In genomic region chr9:130992059-130993032, GRCh38 we compare ENCODE assay signal across 22 cellular contexts. TPM values are rescaled to one million over a fixed set of nuclear protein-coding genes. Genes with fewer than 3 reads are reported as not detected.
DNase-seq lines count a peak whose midpoint lies in the region; ATAC-seq, FAIRE-seq and TF ChIP-seq lines count a peak whose summit lies in the region.
"Had no signal": no experiment of that assay in that cellular context is flagged by ENCODE, and none has a peak within 500 bp of the region (broad histone marks: within the 10 kb centered on the region; RNA-seq: fewer than 3 reads in every experiment).

No MANE protein-coding gene starts in this region.

- H3K4me3 ChIP-seq in HepG2 (replicated peaks in 1 of 3; ENCODE audit: insufficient read depth in 1 of 3, low read depth in 2 of 3, low read length in 3 of 3), result no peak overlapping the region
- no peak overlapping the region for H3K4me3 ChIP-seq in right lobe of liver
- no peak overlapping the region for H3K4me3 ChIP-seq in GM12878
- no peak overlapping the region for H3K4me3 ChIP-seq in mesenchymal stem cell (ENCODE audit: insufficient read depth in 1 of 2, low read depth in 1 of 2, low read length in 2 of 2)
- H3K4me3 ChIP-seq: SJSA1 had no signal

- no peak for ATAC-seq in HepG2
- no peak for ATAC-seq in right lobe of liver
- ATAC-seq in GM12878, result peak; percentile 19; the same call in 2 of the 3 replicates
- no peak for ATAC-seq in activated T-helper 17 cell treated with anti-CD3 and anti-CD28 coated beads, Interleukin-2, amount 50 U/mL, for 72 hours (replicated peaks)
- ATAC-seq: Panc1 had no signal

- TF ChIP-seq CTCF in HepG2 (CRISPR knock-in tag; IDR thresholded peaks at IDR 0.05), result no peak
- no peak for TF ChIP-seq CTCF in right lobe of liver (IDR thresholded peaks at IDR 0.05)
- no peak for TF ChIP-seq CTCF in GM12878 (IDR thresholded peaks at IDR 0.05 in 2 of 3, conservative IDR thresholded peaks at IDR 0.05 in 1 of 3; ENCODE audit: control insufficient read depth in 2 of 3, extremely low read depth in 1 of 3, insufficient read depth in 1 of 3, low read depth in 3 of 3, low read length in 3 of 3)

- H2AFZ ChIP-seq in HepG2 (ENCODE audit: low read length), result no peak overlapping the region
- H2AFZ ChIP-seq in GM12878 (ENCODE audit: control insufficient read depth, low read depth, low read length), result no peak overlapping the region
- H2AFZ ChIP-seq in mesenchymal stem cell (ENCODE audit: low read depth, low read length), result no peak overlapping the region

- H3K27ac ChIP-seq in HepG2 (ENCODE audit: extremely low read length, insufficient read depth, low read length) (no peak overlapping the region), right lobe of liver (no peak overlapping the region), GM12878 (ENCODE audit: control insufficient read depth, insufficient read depth) (no peak overlapping the region), mesenchymal stem cell (ENCODE audit: low read length, poor library complexity, severe bottlenecking) (no peak overlapping the region)
- H3K27ac ChIP-seq: SJSA1 had no signal

- TF ChIP-seq RAD21 in HepG2 (CRISPR knock-in tag; IDR thresholded peaks at IDR 0.05) (no peak), GM12878 (IDR thresholded peaks at IDR 0.05; ENCODE audit: insufficient read depth, low read depth, low read length) (no peak)

- 30% methylated on average over 18 of the region's 30 CpGs for WGBS in HepG2 (ENCODE audit: low lambda C conversion rate)
- 76% methylated on average over 16 of the region's 30 CpGs for WGBS in right lobe of liver (ENCODE audit: insufficient coverage, low coverage, low lambda C conversion rate, missing lambda C conversion rate)
- WGBS in GM12878 (ENCODE audit: insufficient coverage, insufficient replicate concordance, low lambda C conversion rate, missing lambda C conversion rate), result 38% methylated on average over 30 of the region's 30 CpGs
- 86% methylated on average over 30 of the region's 30 CpGs for WGBS in mesenchymal stem cell

- H3K4me1 ChIP-seq in HepG2 (ENCODE audit: insufficient read depth, low read length) (peaks cover 15% of the 10 kb centered on the region), right lobe of liver (no peaks in the 10 kb centered on the region), GM12878 (ENCODE audit: control insufficient read depth, insufficient read depth, low read length) (no peaks in the 10 kb centered on the region), mesenchymal stem cell (ENCODE audit: control insufficient read depth, insufficient read depth, low read depth, low read length) (peaks cover 12% of the 10 kb centered on the region)
- H3K4me1 ChIP-seq: SJSA1 had no signal

- no peaks in the 10 kb centered on the region for H3K9me3 ChIP-seq in HepG2 (ENCODE audit: low read length)
- H3K9me3 ChIP-seq in right lobe of liver, result no peaks in the 10 kb centered on the region
- no peaks in the 10 kb centered on the region for H3K9me3 ChIP-seq in GM12878 (replicated peaks; ENCODE audit: control insufficient read depth, insufficient read depth, low read length)
- H3K9me3 ChIP-seq in mesenchymal stem cell (ENCODE audit: control insufficient read depth, low read length), result no peaks in the 10 kb centered on the region
- H3K9me3 ChIP-seq: BE2C, SJSA1 had no signal

- H3K79me1 ChIP-seq in mesenchymal stem cell (replicated peaks; ENCODE audit: low read length, poor library complexity, severe bottlenecking), result no peaks in the 10 kb centered on the region

- DNase-seq in HepG2 (ENCODE audit: low spot score), result no peak
- DNase-seq in right lobe of liver, result no peak
- DNase-seq in GM12878 (ENCODE audit: low read depth, low spot score), result no peak
- no peak for DNase-seq in mesenchymal stem cell
- DNase-seq in Ammon's horn (ENCODE audit: low spot score), result no peak
- no peak for DNase-seq in germinal center (ENCODE audit: low spot score)
- DNase-seq in cortex of kidney (lab: John Stamatoyannopoulos, UW), result no peak
- DNase-seq: BE2C; Calu3; CD4-positive, alpha-beta T cell; DMS53; EL; HCEC 1CT; NCI-H1092 treated with DMSO at 0.1 percent for 48 hours; NCI-H187; NCI-H2227 treated with DMSO at 0.1 percent for 48 hours; NCI-H524 had no signal

- POLR2A ChIA-PET in HepG2 (lab: Yijun Ruan, JAX) (no interaction called here), GM12878 (lab: Charles Lee) (no interaction called here)

- intact Hi-C loops in HepG2 (cut with micrococcal nuclease; ENCODE audit: unreplicated experiment), result no loop called here
- intact Hi-C loops in right lobe of liver (cut with DNase I), result no loop called here
- intact Hi-C loops in GM12878 (cut with micrococcal nuclease; ENCODE audit: unreplicated experiment), result no loop called here

- no peak overlapping the region for H3K23ac ChIP-seq in mesenchymal stem cell (ENCODE audit: low read length in 2 of 2)

- in situ Hi-C loops in HepG2 (cut with HindIII; ENCODE audit: extremely low pct_ligation_motif_present, low pct_unique_long_range_greater_than_20kb) (loop anchor here (10.0 kb wide), 2 partner anchors 98 to 278 kb away; partner anchors contain the start of gene QRFP), GM12878 (cut with MboI) (no loop called here)

- no peak for TF ChIP-seq POLR2A in HepG2 (IDR thresholded peaks at IDR 0.05; ENCODE audit: insufficient read depth in 1 of 2, low read depth in 2 of 2, low read length in 2 of 2)
- TF ChIP-seq POLR2A in right lobe of liver (IDR thresholded peaks at IDR 0.05), result no peak
- no peak for TF ChIP-seq POLR2A in GM12878 (IDR thresholded peaks at IDR 0.05; ENCODE audit: low read depth, low read length)

- no peaks in the 10 kb centered on the region for H3K36me3 ChIP-seq in HepG2 (replicated peaks in 1 of 2; ENCODE audit: control insufficient read depth in 1 of 2, insufficient read depth in 2 of 2, low read length in 2 of 2)
- no peaks in the 10 kb centered on the region for H3K36me3 ChIP-seq in right lobe of liver
- H3K36me3 ChIP-seq in GM12878 (ENCODE audit: control insufficient read depth in 2 of 2, insufficient read depth in 2 of 2, low read length in 1 of 2), result no peaks in the 10 kb centered on the region
- no peaks in the 10 kb centered on the region for H3K36me3 ChIP-seq in mesenchymal stem cell (ENCODE audit: control insufficient read depth in 1 of 2, insufficient read depth in 2 of 2, low read depth in 1 of 2, low read length in 2 of 2)
- H3K36me3 ChIP-seq: BE2C, SJSA1 had no signal

- CTCF ChIA-PET in HepG2 (lab: Yijun Ruan, JAX; ENCODE audit: low intra/inter-chr PET ratio, low total read pairs), result no interaction called here
- CTCF ChIA-PET in GM12878 (lab: Yijun Ruan, JAX), result interaction anchor here (0.8 kb wide), 1 partner anchor 123 kb away, joined by 3 read pairs; no protein-coding TSS in a partner anchor

- H3K27ac Mint-ChIP-seq in activated T-helper 17 cell treated with anti-CD3 and anti-CD28 coated beads, Interleukin-2, amount 50 U/mL, for 72 hours, result no peak overlapping the region
- H3K27ac Mint-ChIP-seq: CD4-positive, alpha-beta T cell had no signal

- H3K27me3 ChIP-seq in HepG2 (ENCODE audit: control insufficient read depth in 1 of 2, insufficient read depth in 2 of 2, low read length in 2 of 2) (peaks cover 15 to 99% of the 10 kb centered on the region in 2 experiments; a peak in 4 of 5 replicates), right lobe of liver (no peaks in the 10 kb centered on the region), GM12878 (replicated peaks in 1 of 2; ENCODE audit: control insufficient read depth in 2 of 2, insufficient read depth in 2 of 2, low read length in 1 of 2) (no peaks in the 10 kb centered on the region), mesenchymal stem cell (ENCODE audit: control insufficient read depth in 1 of 2, insufficient read depth in 1 of 2, low read length in 2 of 2) (peaks cover 10 to 54% of the 10 kb centered on the region in 2 experiments)
- H3K27me3 ChIP-seq: BE2C had no signal

- no peak overlapping the region for H2AK5ac ChIP-seq in mesenchymal stem cell (ENCODE audit: low read length, severe bottlenecking)

- peaks cover 6% of the 10 kb centered on the region for H3K27me3 Mint-ChIP-seq in activated T-helper 17 cell treated with anti-CD3 and anti-CD28 coated beads, Interleukin-2, amount 50 U/mL, for 72 hours
- H3K27me3 Mint-ChIP-seq: CD4-positive, alpha-beta T cell had no signal

- no peak overlapping the region for H2BK5ac ChIP-seq in mesenchymal stem cell (ENCODE audit: low read depth, low read length, poor library complexity, severe bottlenecking)

- H3K4me3 Mint-ChIP-seq in activated T-helper 17 cell treated with anti-CD3 and anti-CD28 coated beads, Interleukin-2, amount 50 U/mL, for 72 hours, result no peak overlapping the region
- H3K4me3 Mint-ChIP-seq: CD4-positive, alpha-beta T cell had no signal

- H3K9me3 Mint-ChIP-seq in activated T-helper 17 cell treated with anti-CD3 and anti-CD28 coated beads, Interleukin-2, amount 50 U/mL, for 72 hours, result no peaks in the 10 kb centered on the region
- H3K9me3 Mint-ChIP-seq: CD4-positive, alpha-beta T cell had no signal

- H3K9ac ChIP-seq in HepG2 (ENCODE audit: insufficient read depth, low read depth, low read length) (no peak overlapping the region), GM12878 (ENCODE audit: control insufficient read depth, insufficient read depth, low read length) (no peak overlapping the region), mesenchymal stem cell (ENCODE audit: low read length) (no peak overlapping the region)

- BruUV-seq in HepG2 (replicated peaks; lab: Mats Ljungman, UMichigan) (no TSS peak), GM12878 (replicated peaks; lab: Mats Ljungman, UMichigan) (no TSS peak)

- H4K8ac ChIP-seq in mesenchymal stem cell (ENCODE audit: low read length), result no peak overlapping the region

- H3K4me2 ChIP-seq in HepG2 (ENCODE audit: low read depth, low read length), result no peak overlapping the region
- no peak overlapping the region for H3K4me2 ChIP-seq in GM12878 (ENCODE audit: control insufficient read depth, insufficient read depth)
- H3K4me2 ChIP-seq in mesenchymal stem cell (ENCODE audit: low read length, poor library complexity, severe bottlenecking), result no peak overlapping the region

- RAD21 ChIA-PET in GM12878 (lab: Charles Lee; ENCODE audit: unreplicated experiment), result no interaction called here

- H2BK120ac ChIP-seq in mesenchymal stem cell (ENCODE audit: low read depth, low read length), result no peak overlapping the region

- peak overlapping the region; percentile 19 for H2BK15ac ChIP-seq in mesenchymal stem cell (ENCODE audit: low read depth, poor library complexity, severe bottlenecking)

- no peaks in the 10 kb centered on the region for H3K4me1 Mint-ChIP-seq in activated T-helper 17 cell treated with anti-CD3 and anti-CD28 coated beads, Interleukin-2, amount 50 U/mL, for 72 hours

- H3K4ac ChIP-seq in mesenchymal stem cell (ENCODE audit: low read depth in 1 of 2, low read length in 2 of 2), result no peak overlapping the region

- H4K20me1 ChIP-seq in HepG2 (ENCODE audit: insufficient read depth, low read length) (no peaks in the 10 kb centered on the region), GM12878 (ENCODE audit: control insufficient read depth, insufficient read depth) (no peaks in the 10 kb centered on the region)

- SMC1A ChIA-PET in GM12878 (lab: Charles Lee; ENCODE audit: uncharacterized antibody, unreplicated experiment), result interaction anchor here (1.2 kb wide), 1 partner anchor 66 kb away, joined by 3 read pairs; no protein-coding TSS in a partner anchor

- no peak overlapping the region for H2BK12ac ChIP-seq in mesenchymal stem cell (ENCODE audit: low read length in 2 of 2)

- H4K91ac ChIP-seq in mesenchymal stem cell (ENCODE audit: low read length), result peak overlapping the region; percentile 18

- H3K79me2 ChIP-seq in HepG2 (ENCODE audit: insufficient read depth, low read length) (no peaks in the 10 kb centered on the region), GM12878 (ENCODE audit: control insufficient read depth, insufficient read depth, low read length) (no peaks in the 10 kb centered on the region)

- no peaks in the 10 kb centered on the region for H3K36me3 Mint-ChIP-seq in activated T-helper 17 cell treated with anti-CD3 and anti-CD28 coated beads, Interleukin-2, amount 50 U/mL, for 72 hours (ENCODE audit: low read depth)

- TF ChIP-seq EP300 in HepG2 (IDR thresholded peaks at IDR 0.05; ENCODE audit: low read depth in 2 of 2, low read length in 2 of 2) (no peak), HepG2 (CRISPR knock-in tag; IDR thresholded peaks at IDR 0.05; ENCODE audit: borderline replicate concordance) (no peak), GM12878 (IDR thresholded peaks at IDR 0.05; ENCODE audit: borderline replicate concordance in 1 of 2, control insufficient read depth in 1 of 2, low read depth in 2 of 2, low read length in 2 of 2) (no peak)

- peak overlapping the region in 1 of 2 experiments; percentile 36 for H3K14ac ChIP-seq in mesenchymal stem cell (ENCODE audit: low read length in 2 of 2)

- FAIRE-seq in HepG2 (lab: Jason Lieb, UNC) (no peak), GM12878 (lab: Jason Lieb, UNC) (no peak)
- FAIRE-seq: GM12892, GM18507 had no signal

- no peak overlapping the region for H3K18ac ChIP-seq in mesenchymal stem cell (ENCODE audit: low read depth in 1 of 2, low read length in 2 of 2)

RNA-seq across cellular contexts. Expression of gene LAMC3, which starts 16.6 kb away (rescaled TPM):
- 0.07 TPM in 1 of 2 replicates, not detected in the other for total RNA-seq in HepG2 (2016; rRNA removed; fragmentation: Illumina TruSeq; extraction: Trizol)
- not detected in 2 replicates for total RNA-seq in HepG2 (2016; cell fraction: cytosol; rRNA removed; fragmentation: Illumina TruSeq; extraction: Trizol; ENCODE audit: low read depth)
- total RNA-seq in HepG2 (2016; cell fraction: insoluble cytoplasmic fraction; rRNA removed; fragmentation: Illumina TruSeq; extraction: Trizol), result 0.06 TPM in 1 of 2 replicates, not detected in the other
- total RNA-seq in HepG2 (2016; cell fraction: membrane; rRNA removed; fragmentation: Illumina TruSeq; extraction: Trizol), result 0.03 TPM in 1 of 2 replicates, not detected in the other
- total RNA-seq in HepG2 (2016; cell fraction: nucleus; rRNA removed; fragmentation: Illumina TruSeq; extraction: Trizol), result 0.12 TPM in 1 of 2 replicates, not detected in the other
- 0.57 TPM in 2 replicates for polyA plus RNA-seq in HepG2 (2011; rRNA removed)
- polyA plus RNA-seq in HepG2 (2011; cell fraction: cytosol; rRNA removed), result 0.14 and 0.39 TPM in 2 replicates
- 0.64 and 1.6 TPM in 2 replicates for polyA plus RNA-seq in HepG2 (2011; cell fraction: nucleus; rRNA removed)
- 0.33 and 0.35 TPM in 2 replicates for polyA plus RNA-seq in HepG2 (2012)
- polyA plus RNA-seq in HepG2 (2016; cell fraction: cytosol; fragmentation: Illumina TruSeq; extraction: Trizol; ENCODE audit: low read depth), result not detected in 2 replicates
- polyA plus RNA-seq in HepG2 (2016; cell fraction: insoluble cytoplasmic fraction; fragmentation: Illumina TruSeq; extraction: Trizol; ENCODE audit: low read depth), result 0.04 TPM in 1 of 2 replicates, not detected in the other
- 0.06 TPM in 1 of 2 replicates, not detected in the other for polyA plus RNA-seq in HepG2 (2016; cell fraction: membrane; fragmentation: Illumina TruSeq; extraction: Trizol; ENCODE audit: low read depth)
- polyA plus RNA-seq in HepG2 (2016; cell fraction: nucleus; fragmentation: Illumina TruSeq; extraction: Trizol; ENCODE audit: insufficient read depth, low read depth), result 0.48 TPM in 1 of 2 replicates, not detected in the other
- polyA minus RNA-seq in HepG2 (2011; rRNA and poly(A)+ RNA removed; ENCODE audit: low replicate concordance), result 0.24 and 0.58 TPM in 2 replicates
- polyA minus RNA-seq in HepG2 (2011; cell fraction: cytosol; rRNA and poly(A)+ RNA removed), result 0.18 and 0.89 TPM in 2 replicates
- 0.62 TPM in 1 of 2 replicates, not detected in the other for polyA minus RNA-seq in HepG2 (2011; cell fraction: nucleus; rRNA and poly(A)+ RNA removed)
- 10 to 100 TPM in 1 of 6 experiments, 1 to 10 TPM in 5; 2.7 to 14.3 (median 3.7) TPM for total RNA-seq in right lobe of liver
- total RNA-seq in GM12878 (2013; cell fraction: nucleolus; rRNA removed), result not detected in 2 replicates
- total RNA-seq in GM12878 (2014; rRNA removed), result under 0.01 TPM in 1 of 2 replicates, not detected in the other
- total RNA-seq in GM12878 (2014; rRNA removed; fragmentation: Illumina TruSeq; extraction: Trizol), result not detected in 2 replicates
- 0.08 TPM in 1 of 2 replicates, not detected in the other for total RNA-seq in GM12878 (2021)
- polyA plus RNA-seq in GM12878 (2011; ENCODE audit: low read depth), result not detected
- not detected in 2 replicates for polyA plus RNA-seq in GM12878 (2011; rRNA removed)
- polyA plus RNA-seq in GM12878 (2011; cell fraction: cytosol; rRNA removed), result 0.02 TPM in 1 of 2 replicates, not detected in the other
- 0.03 TPM in 1 of 2 replicates, not detected in the other for polyA plus RNA-seq in GM12878 (2011; cell fraction: nucleus; rRNA removed)
- not detected in 2 replicates for polyA plus RNA-seq in GM12878 (2012)
- polyA plus RNA-seq in GM12878 (2014; fragmentation: Illumina TruSeq; extraction: Trizol), result not detected in 2 replicates
- not detected for polyA plus RNA-seq in GM12878 (2014; fragmentation: Nextera tagmentation; extraction: Ambion mirVana)
- not detected in 2 replicates for polyA plus RNA-seq in GM12878 (2014; rRNA removed)
- not detected for polyA plus RNA-seq in GM12878 (2016; fragmentation: Nextera tagmentation; extraction: Ambion mirVana)
- polyA minus RNA-seq in GM12878 (2011; rRNA and poly(A)+ RNA removed), result not detected in 2 replicates
- not detected in 2 replicates for polyA minus RNA-seq in GM12878 (2011; cell fraction: cytosol; rRNA and poly(A)+ RNA removed)
- polyA minus RNA-seq in GM12878 (2011; cell fraction: nucleus; rRNA and poly(A)+ RNA removed), result not detected in 2 replicates
- polyA plus RNA-seq in mesenchymal stem cell (2013, experiment 1 of 2), result 0.48 TPM
- 0.71 TPM for polyA plus RNA-seq in mesenchymal stem cell (2013, experiment 2 of 2)
- total RNA-seq in activated T-helper 17 cell treated with anti-CD3 and anti-CD28 coated beads, Interleukin-2, amount 50 U/mL, for 72 hours, result under 1 TPM; 0.11 to 0.45 TPM
- total RNA-seq: Calu3, SJSA1 had no signal

RNA-seq across cellular contexts. Expression of gene FIBCD1, which starts 53.3 kb away (rescaled TPM):
- total RNA-seq in HepG2 (2016; rRNA removed; fragmentation: Illumina TruSeq; extraction: Trizol) (0.89 TPM in 1 of 2 replicates, not detected in the other), right lobe of liver (not detected), GM12878 (2014; rRNA removed) (2.5 TPM in 1 of 2 replicates, not detected in the other), GM12878 (2014; rRNA removed; fragmentation: Illumina TruSeq; extraction: Trizol) (not detected in 2 replicates), GM12878 (2021) (0.08 and 0.95 TPM in 2 replicates)
- total RNA-seq in HepG2 (2016; cell fraction: cytosol; rRNA removed; fragmentation: Illumina TruSeq; extraction: Trizol; ENCODE audit: low read depth), result 4.4 and 6.3 TPM in 2 replicates
- 0.74 and 1.1 TPM in 2 replicates for total RNA-seq in HepG2 (2016; cell fraction: insoluble cytoplasmic fraction; rRNA removed; fragmentation: Illumina TruSeq; extraction: Trizol)
- 2.3 and 4.5 TPM in 2 replicates for total RNA-seq in HepG2 (2016; cell fraction: membrane; rRNA removed; fragmentation: Illumina TruSeq; extraction: Trizol)
- 0.56 TPM in 1 of 2 replicates, not detected in the other for total RNA-seq in HepG2 (2016; cell fraction: nucleus; rRNA removed; fragmentation: Illumina TruSeq; extraction: Trizol)
- polyA plus RNA-seq in HepG2 (2011; rRNA removed) (0.55 and 1.3 TPM in 2 replicates), GM12878 (2011; rRNA removed) (0.07 TPM in 1 of 2 replicates, not detected in the other), GM12878 (2014; fragmentation: Illumina TruSeq; extraction: Trizol) (not detected in 2 replicates), GM12878 (2014; fragmentation: Nextera tagmentation; extraction: Ambion mirVana) (not detected), GM12878 (2014; rRNA removed) (0.04 and 0.41 TPM in 2 replicates), GM12878 (2016; fragmentation: Nextera tagmentation; extraction: Ambion mirVana) (under 1 TPM in 1 of 2 experiments, not detected in 1; 0.44 TPM)
- polyA plus RNA-seq in HepG2 (2011; cell fraction: cytosol; rRNA removed), result 0.55 and 1.1 TPM in 2 replicates
- polyA plus RNA-seq in HepG2 (2011; cell fraction: nucleus; rRNA removed), result 0.40 and 1.6 TPM in 2 replicates
- 0.09 TPM in 1 of 2 replicates, not detected in the other for polyA plus RNA-seq in HepG2 (2012)
- 5.8 and 6.8 TPM in 2 replicates for polyA plus RNA-seq in HepG2 (2016; cell fraction: cytosol; fragmentation: Illumina TruSeq; extraction: Trizol; ENCODE audit: low read depth)
- 0.68 TPM in 1 of 2 replicates, not detected in the other for polyA plus RNA-seq in HepG2 (2016; cell fraction: insoluble cytoplasmic fraction; fragmentation: Illumina TruSeq; extraction: Trizol; ENCODE audit: low read depth)
- 2.8 and 3.7 TPM in 2 replicates for polyA plus RNA-seq in HepG2 (2016; cell fraction: membrane; fragmentation: Illumina TruSeq; extraction: Trizol; ENCODE audit: low read depth)
- polyA plus RNA-seq in HepG2 (2016; cell fraction: nucleus; fragmentation: Illumina TruSeq; extraction: Trizol; ENCODE audit: insufficient read depth, low read depth), result 0.70 and 1.6 TPM in 2 replicates
- polyA minus RNA-seq in HepG2 (2011; rRNA and poly(A)+ RNA removed; ENCODE audit: low replicate concordance), result 0.92 and 8.0 TPM in 2 replicates
- 0.62 TPM in 1 of 2 replicates, not detected in the other for polyA minus RNA-seq in HepG2 (2011; cell fraction: cytosol; rRNA and poly(A)+ RNA removed)
- polyA minus RNA-seq in HepG2 (2011; cell fraction: nucleus; rRNA and poly(A)+ RNA removed), result 1.3 TPM in 1 of 2 replicates, not detected in the other
- not detected in 2 replicates for total RNA-seq in GM12878 (2013; cell fraction: nucleolus; rRNA removed)
- not detected for polyA plus RNA-seq in GM12878 (2011; ENCODE audit: low read depth)
- 0.32 and 0.36 TPM in 2 replicates for polyA plus RNA-seq in GM12878 (2011; cell fraction: cytosol; rRNA removed)
- polyA plus RNA-seq in GM12878 (2011; cell fraction: nucleus; rRNA removed), result 0.13 and 0.45 TPM in 2 replicates
- not detected in 2 replicates for polyA plus RNA-seq in GM12878 (2012)
- polyA minus RNA-seq in GM12878 (2011; rRNA and poly(A)+ RNA removed), result not detected in 2 replicates
- polyA minus RNA-seq in GM12878 (2011; cell fraction: cytosol; rRNA and poly(A)+ RNA removed), result 0.40 TPM in 1 of 2 replicates, not detected in the other
- not detected in 2 replicates for polyA minus RNA-seq in GM12878 (2011; cell fraction: nucleus; rRNA and poly(A)+ RNA removed)
- polyA plus RNA-seq in mesenchymal stem cell (2013, experiment 1 of 2), result 0.40 TPM
- polyA plus RNA-seq in mesenchymal stem cell (2013, experiment 2 of 2), result 0.44 TPM
- not detected for total RNA-seq in activated T-helper 17 cell treated with anti-CD3 and anti-CD28 coated beads, Interleukin-2, amount 50 U/mL, for 72 hours
- total RNA-seq: CD4-positive, alpha-beta T cell had no signal

Comparison
In these comparisons a context has a peak if more than half of its experiments do, and no peak if none do; other contexts are left out.
1. Of the 75 proteins assayed by ChIP-seq in both HepG2 and GM12878: peak only in HepG2: ZNF687; only in GM12878: none; in both: none; in neither: 74.